Comparison of ENCODE assay signal across 8 cellular contexts in the genomic region with DNA sequence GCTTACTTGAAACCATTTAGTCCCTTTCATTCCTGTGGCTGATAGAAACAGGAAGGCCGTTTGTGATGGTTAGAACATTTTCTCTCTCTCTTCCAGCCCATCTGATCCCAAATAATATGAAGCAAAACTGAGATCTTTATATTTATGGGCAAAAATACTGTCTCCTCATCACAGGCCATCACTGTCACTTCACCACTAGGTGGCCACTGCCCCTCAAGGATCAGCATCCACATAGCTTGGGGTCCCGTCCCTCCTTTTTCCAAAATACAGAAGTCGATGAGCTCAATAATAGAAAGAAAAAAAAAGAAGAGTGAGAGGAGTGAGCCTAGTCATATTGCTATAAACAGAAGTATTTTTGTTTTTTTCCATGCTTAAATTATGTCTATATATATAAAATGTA. TPM values are rescaled to one million over a fixed set of nuclear protein-coding genes. Genes with fewer than 3 reads are reported as not detected.
DNase-seq lines count a peak whose midpoint lies in the region; ATAC-seq and TF ChIP-seq lines count a peak whose summit lies in the region.

No MANE protein-coding gene starts in this region.

- H3K79me2 ChIP-seq in mammary epithelial cell (ENCODE audit: insufficient read depth, low read length), result no peaks in the 10 kb centered on the region

- no peak for ATAC-seq in psoas muscle

- H3K4me2 ChIP-seq in mammary epithelial cell (ENCODE audit: insufficient read depth, low read depth, low read length), result no peak overlapping the region

- DNase-seq in mammary epithelial cell (no peak), breast epithelium (ENCODE audit: low spot score in 2 of 2) (no peak), NCI-H748 (lab: John Stamatoyannopoulos, UW; ENCODE audit: unreplicated experiment) (peak; percentile 53), epithelial cell of proximal tubule (ENCODE audit: low read depth) (no peak), tibial nerve (ENCODE audit: low spot score in 2 of 2) (no peak), globus pallidus (ENCODE audit: low spot score) (no peak), psoas muscle (no peak)
- DNase-seq in stimulated activated CD4-positive, alpha-beta T cell treated with anti-CD3 and anti-CD28 coated beads, Interleukin-4, amount 100 ng/mL, for 1 hour, result no peak

- H3K4me1 ChIP-seq in mammary epithelial cell (ENCODE audit: insufficient read depth, low read length), result no peaks in the 10 kb centered on the region
- no peaks in the 10 kb centered on the region for H3K4me1 ChIP-seq in breast epithelium
- H3K4me1 ChIP-seq in tibial nerve, result no peaks in the 10 kb centered on the region
- H3K4me1 ChIP-seq in psoas muscle, result no peaks in the 10 kb centered on the region

- TF ChIP-seq CTCF in mammary epithelial cell (conservative IDR thresholded peaks at IDR 0.05 in 1 of 2, IDR thresholded peaks at IDR 0.05 in 1 of 2; ENCODE audit: extremely low read depth in 1 of 2, insufficient read depth in 1 of 2, low read depth in 1 of 2, low read length in 2 of 2) (peak; percentile 61 to 67), breast epithelium (IDR thresholded peaks at IDR 0.05) (no peak), epithelial cell of proximal tubule (conservative IDR thresholded peaks at IDR 0.05; ENCODE audit: low read depth, low read length) (peak; percentile 78), tibial nerve (IDR thresholded peaks at IDR 0.05) (peak; percentile 22 to 38 (median 27)), psoas muscle (IDR thresholded peaks at IDR 0.05) (no peak)

- in situ Hi-C loops in mammary epithelial cell (cut with MboI; ENCODE audit: low sequenced_read_pairs in 2 of 2), result no loop called here

- 47% methylated on average over 3 of the region's 3 CpGs for WGBS in mammary epithelial cell (ENCODE audit: low coverage, missing lambda C conversion rate)
- 24 to 30% methylated on average over 3 of the region's 3 CpGs for WGBS in tibial nerve, 2 donors
- WGBS in psoas muscle, 3 donors, result 43 to 56% (median 51%) methylated on average over 3 of the region's 3 CpGs

- no peaks in the 10 kb centered on the region for H4K20me1 ChIP-seq in mammary epithelial cell (ENCODE audit: insufficient read depth, low read length)

- TF ChIP-seq EP300 in tibial nerve (IDR thresholded peaks at IDR 0.05), result no peak

- no peak overlapping the region for H2AFZ ChIP-seq in mammary epithelial cell (ENCODE audit: low read depth, low read length)

- no peak for TF ChIP-seq POLR2A in breast epithelium (IDR thresholded peaks at IDR 0.05)
- TF ChIP-seq POLR2A in tibial nerve (IDR thresholded peaks at IDR 0.05), result no peak

- H3K9ac ChIP-seq in mammary epithelial cell (ENCODE audit: insufficient read depth, low read length), result no peak overlapping the region

- dilution Hi-C loops in mammary epithelial cell (cut with HindIII; ENCODE audit: low sequenced_read_pairs), result no loop called here

- no peak overlapping the region for H3K4me3 ChIP-seq in mammary epithelial cell (replicated peaks in 1 of 3; ENCODE audit: insufficient read depth in 1 of 3, low read depth in 2 of 3, low read length in 3 of 3)
- H3K4me3 ChIP-seq in breast epithelium, result no peak overlapping the region
- H3K4me3 ChIP-seq in epithelial cell of proximal tubule (ENCODE audit: low read depth, low read length), result no peak overlapping the region
- H3K4me3 ChIP-seq in tibial nerve, result no peak overlapping the region
- H3K4me3 ChIP-seq in psoas muscle, result no peak overlapping the region

- no peaks in the 10 kb centered on the region for H3K36me3 ChIP-seq in mammary epithelial cell (ENCODE audit: insufficient read depth, low read length)
- no peaks in the 10 kb centered on the region for H3K36me3 ChIP-seq in breast epithelium
- peaks cover 0 to 33% (median 0%) of the 10 kb centered on the region in 3 donors for H3K36me3 ChIP-seq in tibial nerve
- no peaks in the 10 kb centered on the region for H3K36me3 ChIP-seq in psoas muscle (ENCODE audit: insufficient read depth in 1 of 2, low read depth in 1 of 2)

- H3K27ac ChIP-seq in mammary epithelial cell (ENCODE audit: insufficient read depth, low read depth, low read length) (no peak overlapping the region), breast epithelium (no peak overlapping the region), tibial nerve (no peak overlapping the region), psoas muscle (no peak overlapping the region)

- H3K9me3 ChIP-seq in mammary epithelial cell (replicated peaks; ENCODE audit: insufficient read depth, low read length), result no peaks in the 10 kb centered on the region
- H3K9me3 ChIP-seq in breast epithelium, result no peaks in the 10 kb centered on the region
- no peaks in the 10 kb centered on the region for H3K9me3 ChIP-seq in tibial nerve
- no peaks in the 10 kb centered on the region for H3K9me3 ChIP-seq in psoas muscle

- H3K27me3 ChIP-seq in mammary epithelial cell (ENCODE audit: insufficient read depth, low read length) (no peaks in the 10 kb centered on the region), breast epithelium (no peaks in the 10 kb centered on the region), tibial nerve (no peaks in the 10 kb centered on the region), psoas muscle (ENCODE audit: insufficient read depth in 3 of 3, low read length in 2 of 3) (no peaks in the 10 kb centered on the region)

- no TSS peak for BruUV-seq in mammary epithelial cell (replicated peaks; lab: Mats Ljungman, UMichigan)

- CTCF ChIA-PET in mammary epithelial cell (lab: Charles Lee; ENCODE audit: low non-redundant PET), result no interaction called here

- intact Hi-C loops in mammary epithelial cell (cut with micrococcal nuclease) (loop anchor here (1.0 kb wide), 1 partner anchor 142 kb away; no protein-coding TSS in a partner anchor), breast epithelium (cut with DNase I; ENCODE audit: low total_unique reads) (no loop called here), psoas muscle (cut with DNase I) (no loop called here)

RNA-seq across cellular contexts. Expression of gene LAMP5, which starts 46.4 kb away (rescaled TPM):
- total RNA-seq in mammary epithelial cell (not detected), breast epithelium (under 1 TPM in 2 of 3 donors, not detected in 1; 0.33 to 0.88 TPM), epithelial cell of proximal tubule (0.06 and 0.51 TPM in 2 replicates), tibial nerve (under 1 TPM in 3 of 4 donors, not detected in 1; 0.21 to 0.59 (median 0.44) TPM), psoas muscle (not detected)
- polyA plus RNA-seq in mammary epithelial cell (0.02 TPM), psoas muscle (under 1 TPM in 1 of 3 donors, not detected in 2; 0.01 TPM)
- polyA minus RNA-seq in mammary epithelial cell, result not detected

Comparison
In these comparisons a context has a peak if more than half of its experiments do, and no peak if none do; other contexts are left out.
1. CTCF ChIP-seq: peak in mammary epithelial cell (2 of 2), epithelial cell of proximal tubule (single experiment) and tibial nerve (5 of 5); none in breast epithelium (0 of 3) and psoas muscle (single experiment).